In genomic region chr22:20490183-20490940, GRCh38 we compare ENCODE assay signal across 18 cellular contexts. TPM values are rescaled to one million over a fixed set of nuclear protein-coding genes. Genes with fewer than 3 reads are reported as not detected.
A peak's percentile ranks its signal among the peaks of the same experiment; 100 is the strongest.
DNase-seq lines count a peak whose midpoint lies in the region; ATAC-seq lines count a peak whose summit lies in the region.
"Had no signal": no experiment of that assay in that cellular context is flagged by ENCODE, and none has a peak within 500 bp of the region (broad histone marks: within the 10 kb centered on the region; RNA-seq: fewer than 3 reads in every experiment).

No MANE protein-coding gene starts in this region.

- DNase-seq in T-helper 1 cell, result no peak
- DNase-seq in CD4-positive, CD25-positive, alpha-beta regulatory T cell, result no peak
- no peak for DNase-seq in activated CD8-positive, alpha-beta T cell treated with anti-CD3 and anti-CD28 coated beads, Interleukin-2, amount 10 ng/mL, durations not matched to agents 7 days and 5 days
- DNase-seq in naive thymus-derived CD8-positive, alpha-beta T cell, result no peak
- no peak for DNase-seq in occipital lobe (lab: John Stamatoyannopoulos, UW)
- DNase-seq in NCI-H82 treated with DMSO at 0.1 percent for 48 hours (lab: John Stamatoyannopoulos, UW; ENCODE audit: unreplicated experiment), result no peak
- DNase-seq in mesendoderm, result no peak
- DNase-seq: 8988T, COR-L47, EL, NCI-H1436 treated with DMSO at 0.1 percent for 48 hours, NCI-H2029 treated with DMSO at 0.1 percent for 48 hours, NCI-H510A, NCI-H82, PC-9 had no signal

- no peak overlapping the region for H2BK5ac ChIP-seq in mesendoderm (ENCODE audit: low read length)

- H3K9me3 ChIP-seq in CD4-positive, CD25-positive, alpha-beta regulatory T cell (ENCODE audit: control insufficient read depth in 2 of 2, low read length in 2 of 2), result no peaks in the 10 kb centered on the region

- WGBS in mesendoderm (ENCODE audit: extremely low coverage, insufficient coverage, low lambda C conversion rate), result no CpG with 5 or more reads among the region's 6 CpGs

- POLR2A ChIA-PET in activated CD8-positive, alpha-beta T cell treated with anti-CD3 and anti-CD28 coated beads, Interleukin-2, amount 10 ng/mL, durations not matched to agents 7 days and 5 days (lab: Charles Lee), result no interaction called here
- POLR2A ChIA-PET in naive thymus-derived CD8-positive, alpha-beta T cell (lab: Charles Lee), result interaction anchor here (0.6 to 1.3 kb wide), 5 partner anchors 26 to 881 kb away, joined by 3 to 8 read pairs (median 6); no protein-coding TSS in a partner anchor

- CTCF ChIA-PET in activated CD8-positive, alpha-beta T cell treated with anti-CD3 and anti-CD28 coated beads, Interleukin-2, amount 10 ng/mL, durations not matched to agents 7 days and 5 days (lab: Charles Lee), result interaction anchor here (1.1 to 1.5 kb wide), 2 partner anchors 27 to 34 kb away, joined by 3 to 7 read pairs; no protein-coding TSS in a partner anchor

- no peak overlapping the region for H3K18ac ChIP-seq in mesendoderm (ENCODE audit: low read length)

- H3K9ac ChIP-seq in mesendoderm (ENCODE audit: low read length), result no peak overlapping the region
- H3K9ac ChIP-seq: KMS-11 had no signal

- no peak overlapping the region for H3K4ac ChIP-seq in mesendoderm (ENCODE audit: low read depth, low read length)

- peak overlapping the region; percentile 67 for H3K27ac Mint-ChIP-seq in T-helper 1 cell treated with Interleukin-12 subunit alpha and Interleukin-12 subunit beta and Interleukin-4 antibody, amounts not matched to agents 30 μg/mL and 1 μg/mL, for 36 hours
- H3K27ac Mint-ChIP-seq in CD4-positive, CD25-positive, alpha-beta regulatory T cell, result peak overlapping the region; percentile 38 to 81 (median 42)
- peak overlapping the region; percentile 21 for H3K27ac Mint-ChIP-seq in activated CD8-positive, alpha-beta T cell treated with anti-CD3 and anti-CD28 coated beads, Interleukin-2, amount 10 ng/mL, durations not matched to agents 7 days and 5 days
- peak overlapping the region in 8 of 10 donors; percentile 5 to 87 (median 66) for H3K27ac Mint-ChIP-seq in naive thymus-derived CD8-positive, alpha-beta T cell

- H3K36me3 ChIP-seq in CD4-positive, CD25-positive, alpha-beta regulatory T cell (ENCODE audit: control insufficient read depth, insufficient read depth, low read length), result peaks cover 18% of the 10 kb centered on the region
- no peaks in the 10 kb centered on the region for H3K36me3 ChIP-seq in mesendoderm (ENCODE audit: control insufficient read depth, insufficient read depth, low read length)

- H3K79me2 ChIP-seq in mesendoderm (ENCODE audit: control insufficient read depth, insufficient read depth, low read length), result no peaks in the 10 kb centered on the region

- no peak overlapping the region for H3K27ac ChIP-seq in CD4-positive, CD25-positive, alpha-beta regulatory T cell (ENCODE audit: insufficient read depth, low read length, poor library complexity, severe bottlenecking)
- H3K27ac ChIP-seq in mesendoderm (ENCODE audit: low read depth, low read length), result no peak overlapping the region
- H3K27ac ChIP-seq: KMS-11, PC-9 had no signal

- H4K8ac ChIP-seq in mesendoderm (ENCODE audit: low read depth, low read length), result no peak overlapping the region

- peaks cover 17% of the 10 kb centered on the region for H3K36me3 Mint-ChIP-seq in T-helper 1 cell treated with Interleukin-12 subunit alpha and Interleukin-12 subunit beta and Interleukin-4 antibody, amounts not matched to agents 30 μg/mL and 1 μg/mL, for 36 hours (ENCODE audit: low read depth)
- H3K36me3 Mint-ChIP-seq in CD4-positive, CD25-positive, alpha-beta regulatory T cell, result peaks cover 19% of the 10 kb centered on the region
- H3K36me3 Mint-ChIP-seq in activated CD8-positive, alpha-beta T cell treated with anti-CD3 and anti-CD28 coated beads, Interleukin-2, amount 10 ng/mL, durations not matched to agents 7 days and 5 days (ENCODE audit: low read depth), result peaks cover 23% of the 10 kb centered on the region
- H3K36me3 Mint-ChIP-seq in naive thymus-derived CD8-positive, alpha-beta T cell, result peaks cover 0 to 32% (median 5%) of the 10 kb centered on the region in 3 donors

- H3K79me1 ChIP-seq in mesendoderm (ENCODE audit: low read length), result peaks cover 3% of the 10 kb centered on the region

- no peaks in the 10 kb centered on the region for H3K27me3 ChIP-seq in CD4-positive, CD25-positive, alpha-beta regulatory T cell (ENCODE audit: control insufficient read depth, insufficient read depth, low read length)
- no peaks in the 10 kb centered on the region for H3K27me3 ChIP-seq in mesendoderm (ENCODE audit: insufficient read depth, low read length, poor library complexity)

- no peak for ATAC-seq in CD4-positive, CD25-positive, alpha-beta regulatory T cell (ENCODE audit: low read depth in 2 of 2)
- no peak for ATAC-seq in activated CD8-positive, alpha-beta T cell treated with anti-CD3 and anti-CD28 coated beads, Interleukin-2, amount 10 ng/mL, durations not matched to agents 7 days and 5 days
- ATAC-seq in naive thymus-derived CD8-positive, alpha-beta T cell, result peak; percentile 41 to 68
- ATAC-seq: HepG2 had no signal

- H2BK120ac ChIP-seq in mesendoderm (ENCODE audit: low read depth, low read length), result no peak overlapping the region

- no peak overlapping the region for H3K4me2 ChIP-seq in mesendoderm (ENCODE audit: low read length)
- H3K4me2 ChIP-seq: KMS-11, PC-9 had no signal

- H3K9me3 Mint-ChIP-seq in T-helper 1 cell treated with Interleukin-12 subunit alpha and Interleukin-12 subunit beta and Interleukin-4 antibody, amounts not matched to agents 30 μg/mL and 1 μg/mL, for 36 hours, result no peaks in the 10 kb centered on the region
- no peaks in the 10 kb centered on the region for H3K9me3 Mint-ChIP-seq in CD4-positive, CD25-positive, alpha-beta regulatory T cell
- no peaks in the 10 kb centered on the region for H3K9me3 Mint-ChIP-seq in activated CD8-positive, alpha-beta T cell treated with anti-CD3 and anti-CD28 coated beads, Interleukin-2, amount 10 ng/mL, durations not matched to agents 7 days and 5 days (ENCODE audit: insufficient read depth)
- H3K9me3 Mint-ChIP-seq in naive thymus-derived CD8-positive, alpha-beta T cell, result no peaks in the 10 kb centered on the region

- H3K4me3 Mint-ChIP-seq in T-helper 1 cell treated with Interleukin-12 subunit alpha and Interleukin-12 subunit beta and Interleukin-4 antibody, amounts not matched to agents 30 μg/mL and 1 μg/mL, for 36 hours, result no peak overlapping the region
- H3K4me3 Mint-ChIP-seq in CD4-positive, CD25-positive, alpha-beta regulatory T cell, result peak overlapping the region; percentile 22 to 67 (median 59)
- no peak overlapping the region for H3K4me3 Mint-ChIP-seq in activated CD8-positive, alpha-beta T cell treated with anti-CD3 and anti-CD28 coated beads, Interleukin-2, amount 10 ng/mL, durations not matched to agents 7 days and 5 days
- peak overlapping the region in 5 of 10 donors; percentile 4 to 51 (median 23) for H3K4me3 Mint-ChIP-seq in naive thymus-derived CD8-positive, alpha-beta T cell

- H3K56ac ChIP-seq in mesendoderm (ENCODE audit: low read length), result no peak overlapping the region

- H3K23ac ChIP-seq in mesendoderm (ENCODE audit: low read length), result no peak overlapping the region

- peak overlapping the region; percentile 33 for H3K4me3 ChIP-seq in CD4-positive, CD25-positive, alpha-beta regulatory T cell (ENCODE audit: low read depth, low read length)
- H3K4me3 ChIP-seq in mesendoderm (ENCODE audit: low read length), result no peak overlapping the region
- H3K4me3 ChIP-seq: PC-9 had no signal

- peaks cover 26% of the 10 kb centered on the region for H3K4me1 Mint-ChIP-seq in T-helper 1 cell treated with Interleukin-12 subunit alpha and Interleukin-12 subunit beta and Interleukin-4 antibody, amounts not matched to agents 30 μg/mL and 1 μg/mL, for 36 hours (ENCODE audit: low read depth)
- H3K4me1 Mint-ChIP-seq in CD4-positive, CD25-positive, alpha-beta regulatory T cell, result peaks cover 16 to 79% (median 64%) of the 10 kb centered on the region in 4 donors
- H3K4me1 Mint-ChIP-seq in activated CD8-positive, alpha-beta T cell treated with anti-CD3 and anti-CD28 coated beads, Interleukin-2, amount 10 ng/mL, durations not matched to agents 7 days and 5 days (ENCODE audit: low read depth), result peaks cover 33% of the 10 kb centered on the region
- H3K4me1 Mint-ChIP-seq in naive thymus-derived CD8-positive, alpha-beta T cell, result peaks cover 43 to 77% (median 73%) of the 10 kb centered on the region in 4 donors

- H3K4me1 ChIP-seq in CD4-positive, CD25-positive, alpha-beta regulatory T cell (ENCODE audit: control insufficient read depth, insufficient read depth, low read length, poor library complexity, severe bottlenecking), result peaks cover 58% of the 10 kb centered on the region
- no peaks in the 10 kb centered on the region for H3K4me1 ChIP-seq in mesendoderm (ENCODE audit: control insufficient read depth, low read depth, low read length)

- no peak overlapping the region for H4K5ac ChIP-seq in mesendoderm (ENCODE audit: low read length)

- no peak overlapping the region for H2AK5ac ChIP-seq in mesendoderm (ENCODE audit: low read length)

- H2BK15ac ChIP-seq in mesendoderm (replicated peaks; ENCODE audit: low read depth), result no peak overlapping the region

- peaks cover 4% of the 10 kb centered on the region for H3K27me3 Mint-ChIP-seq in T-helper 1 cell treated with Interleukin-12 subunit alpha and Interleukin-12 subunit beta and Interleukin-4 antibody, amounts not matched to agents 30 μg/mL and 1 μg/mL, for 36 hours (ENCODE audit: low read depth)
- no peaks in the 10 kb centered on the region for H3K27me3 Mint-ChIP-seq in CD4-positive, CD25-positive, alpha-beta regulatory T cell
- no peaks in the 10 kb centered on the region for H3K27me3 Mint-ChIP-seq in activated CD8-positive, alpha-beta T cell treated with anti-CD3 and anti-CD28 coated beads, Interleukin-2, amount 10 ng/mL, durations not matched to agents 7 days and 5 days (ENCODE audit: low read depth)
- no peaks in the 10 kb centered on the region for H3K27me3 Mint-ChIP-seq in naive thymus-derived CD8-positive, alpha-beta T cell

RNA-seq across cellular contexts. Expression of gene KLHL22, which starts 5.2 kb away (rescaled TPM):
- total RNA-seq in CD4-positive, CD25-positive, alpha-beta regulatory T cell, result 55.6 TPM
- 10 to 100 TPM; 40.1 to 48.1 (median 42.4) TPM for polyA plus RNA-seq in CD4-positive, CD25-positive, alpha-beta regulatory T cell
- total RNA-seq in activated CD8-positive, alpha-beta T cell treated with anti-CD3 and anti-CD28 coated beads, Interleukin-2, amount 10 ng/mL, durations not matched to agents 7 days and 5 days, result 10 to 100 TPM; 29.2 to 30.1 TPM
- total RNA-seq in naive thymus-derived CD8-positive, alpha-beta T cell, result 10 to 100 TPM; 65.0 to 71.9 TPM
- 10 to 100 TPM; 16.1 to 25.4 (median 20.0) TPM for polyA plus RNA-seq in naive thymus-derived CD8-positive, alpha-beta T cell
- total RNA-seq in occipital lobe, result 43.7 TPM
- polyA plus RNA-seq in mesendoderm (2013, experiment 1 of 2), result 1.9 TPM
- 1.8 TPM for polyA plus RNA-seq in mesendoderm (2013, experiment 2 of 2)

RNA-seq across cellular contexts. Expression of gene MED15, which starts 17.0 kb away (rescaled TPM):
- total RNA-seq in CD4-positive, CD25-positive, alpha-beta regulatory T cell, result 397 TPM
- 10 to 100 TPM; 35.1 to 43.0 (median 38.5) TPM for polyA plus RNA-seq in CD4-positive, CD25-positive, alpha-beta regulatory T cell
- 100 to 1,000 TPM; 155 to 161 TPM for total RNA-seq in activated CD8-positive, alpha-beta T cell treated with anti-CD3 and anti-CD28 coated beads, Interleukin-2, amount 10 ng/mL, durations not matched to agents 7 days and 5 days
- 100 to 1,000 TPM; 308 to 327 TPM for total RNA-seq in naive thymus-derived CD8-positive, alpha-beta T cell
- 10 to 100 TPM; 25.4 to 85.2 (median 38.2) TPM for polyA plus RNA-seq in naive thymus-derived CD8-positive, alpha-beta T cell
- 11.9 TPM for total RNA-seq in occipital lobe
- 33.8 TPM for polyA plus RNA-seq in mesendoderm (2013, experiment 1 of 2)
- polyA plus RNA-seq in mesendoderm (2013, experiment 2 of 2), result 33.3 TPM

RNA-seq across cellular contexts. Expression of gene SCARF2, which starts 52.7 kb away (rescaled TPM):
- total RNA-seq in CD4-positive, CD25-positive, alpha-beta regulatory T cell, result 6.9 TPM
- polyA plus RNA-seq in CD4-positive, CD25-positive, alpha-beta regulatory T cell, result 1 to 10 TPM in 2 of 4 donors, under 1 TPM in 2; 0.70 to 1.8 (median 1.1) TPM
- 1 to 10 TPM in 1 of 2 experiments, under 1 TPM in 1; 0.76 to 1.2 TPM for total RNA-seq in activated CD8-positive, alpha-beta T cell treated with anti-CD3 and anti-CD28 coated beads, Interleukin-2, amount 10 ng/mL, durations not matched to agents 7 days and 5 days
- total RNA-seq in naive thymus-derived CD8-positive, alpha-beta T cell, result 1 to 10 TPM; 2.9 to 3.1 TPM
- polyA plus RNA-seq in naive thymus-derived CD8-positive, alpha-beta T cell, result under 1 TPM; 0.07 to 0.51 (median 0.10) TPM
- 1.7 TPM for total RNA-seq in occipital lobe
- 7.9 TPM for polyA plus RNA-seq in mesendoderm (2013, experiment 1 of 2)
- 7.1 TPM for polyA plus RNA-seq in mesendoderm (2013, experiment 2 of 2)

Comparison
In these comparisons a context has a peak if more than half of its experiments do, and no peak if none do; other contexts are left out.
1. H3K4me3 Mint-ChIP-seq: peak in CD4-positive, CD25-positive, alpha-beta regulatory T cell (4 of 4); none in T-helper 1 cell treated with Interleukin-12 subunit alpha and Interleukin-12 subunit beta and Interleukin-4 antibody, amounts not matched to agents 30 μg/mL and 1 μg/mL, for 36 hours (single experiment) and activated CD8-positive, alpha-beta T cell treated with anti-CD3 and anti-CD28 coated beads, Interleukin-2, amount 10 ng/mL, durations not matched to agents 7 days and 5 days (single experiment).
2. ATAC-seq: peak in naive thymus-derived CD8-positive, alpha-beta T cell (2 of 2); none in CD4-positive, CD25-positive, alpha-beta regulatory T cell (0 of 2) and activated CD8-positive, alpha-beta T cell treated with anti-CD3 and anti-CD28 coated beads, Interleukin-2, amount 10 ng/mL, durations not matched to agents 7 days and 5 days (single experiment).
3. RNA of gene MED15, which starts 17.0 kb away (total RNA-seq): 397 TPM in CD4-positive, CD25-positive, alpha-beta regulatory T cell (single experiment), 308 to 327 TPM in naive thymus-derived CD8-positive, alpha-beta T cell and 155 to 161 TPM in activated CD8-positive, alpha-beta T cell treated with anti-CD3 and anti-CD28 coated beads, Interleukin-2, amount 10 ng/mL, durations not matched to agents 7 days and 5 days; 11.9 TPM in occipital lobe (single experiment); every median in the first group is over 10 times any median in the second.
4. Peak in every context shown above with its lines, with median percentiles within 50 percentile points of each other: H3K27ac Mint-ChIP-seq.